In the genomic region with DNA sequence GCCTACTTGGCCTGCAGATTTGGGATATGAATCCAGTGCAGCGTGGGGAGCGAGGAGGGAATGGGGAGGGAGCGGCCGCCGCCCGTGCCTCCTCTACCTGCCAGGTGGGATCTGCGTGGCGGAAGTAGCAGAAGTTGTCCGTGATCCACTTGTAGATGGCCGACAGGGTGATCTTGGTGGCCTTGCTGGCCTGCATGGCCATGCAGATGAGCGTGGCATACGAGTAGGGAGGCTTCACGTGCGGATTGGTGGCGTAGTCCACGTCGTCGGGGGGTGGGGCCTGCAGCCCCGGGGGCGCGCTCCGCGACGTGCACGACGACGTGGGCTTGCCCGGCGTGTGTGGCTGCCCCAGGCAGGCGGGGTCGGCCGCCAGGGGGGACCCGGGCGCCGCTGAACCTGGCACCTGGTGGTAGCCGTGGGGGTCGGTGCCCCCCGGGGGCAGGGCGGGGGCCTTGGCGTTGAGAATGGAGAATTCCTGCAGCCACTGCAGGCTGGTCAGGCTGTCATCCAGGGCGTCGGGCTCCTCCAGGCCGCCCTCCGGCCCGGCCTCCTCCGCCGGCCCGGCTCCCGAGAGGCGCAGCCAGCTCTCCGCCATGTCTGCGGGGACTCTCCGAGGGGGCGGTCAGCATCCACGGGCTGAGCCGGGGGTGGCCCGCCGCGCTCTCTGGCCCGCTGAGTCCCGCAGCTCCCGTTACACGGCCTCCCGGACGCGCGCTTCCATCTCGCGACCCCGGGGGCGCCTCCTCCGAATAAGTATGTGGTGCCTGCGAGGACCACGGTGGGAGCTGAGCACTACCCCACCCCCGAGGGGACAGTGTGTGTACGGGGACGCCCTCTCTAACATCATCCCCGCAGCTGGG, we compare ENCODE assay signal across 10 cellular contexts. TPM values are rescaled to one million over a fixed set of nuclear protein-coding genes. Genes with fewer than 3 reads are reported as not detected.
A peak's percentile ranks its signal among the peaks of the same experiment; 100 is the strongest.
DNase-seq lines count a peak whose midpoint lies in the region; ATAC-seq, FAIRE-seq and TF ChIP-seq lines count a peak whose summit lies in the region.
"Had no signal": no experiment of that assay in that cellular context is flagged by ENCODE, and none has a peak within 500 bp of the region (broad histone marks: within the 10 kb centered on the region; RNA-seq: fewer than 3 reads in every experiment).

No MANE protein-coding gene starts in this region.

- H3K27me3 Mint-ChIP-seq in activated CD4-positive, alpha-beta T cell treated with anti-CD3 and anti-CD28 coated beads, Interleukin-2, amount 10 ng/mL, durations not matched to agents 7 days and 5 days = peaks cover 15% of the 10 kb centered on the region
- peaks cover 27% of the 10 kb centered on the region for H3K27me3 Mint-ChIP-seq in glutamatergic neuron (ENCODE audit: unreplicated experiment)

- CTCF ChIA-PET in activated CD4-positive, alpha-beta T cell treated with anti-CD3 and anti-CD28 coated beads, Interleukin-2, amount 10 ng/mL, durations not matched to agents 7 days and 5 days (lab: Charles Lee) = interaction anchor here (1.5 to 4.8 kb wide), 3 partner anchors 10 to 40 kb away, joined by 5 to 18 read pairs (median 12); no protein-coding TSS in a partner anchor

- no peak for TF ChIP-seq CTCF in glutamatergic neuron (IDR thresholded peaks at IDR 0.05; ENCODE audit: partially characterized antibody, unreplicated experiment)

- POLR2A ChIA-PET in activated CD4-positive, alpha-beta T cell treated with anti-CD3 and anti-CD28 coated beads, Interleukin-2, amount 10 ng/mL, durations not matched to agents 7 days and 5 days (lab: Charles Lee) = no interaction called here

- peaks cover 5% of the 10 kb centered on the region for H3K36me3 Mint-ChIP-seq in activated CD4-positive, alpha-beta T cell treated with anti-CD3 and anti-CD28 coated beads, Interleukin-2, amount 10 ng/mL, durations not matched to agents 7 days and 5 days (ENCODE audit: low read depth)
- no peaks in the 10 kb centered on the region for H3K36me3 Mint-ChIP-seq in glutamatergic neuron (ENCODE audit: unreplicated experiment)

- H3K27ac Mint-ChIP-seq in activated CD4-positive, alpha-beta T cell treated with anti-CD3 and anti-CD28 coated beads, Interleukin-2, amount 10 ng/mL, durations not matched to agents 7 days and 5 days = peak overlapping the region; percentile 2
- H3K27ac Mint-ChIP-seq in glutamatergic neuron (ENCODE audit: unreplicated experiment) = no peak overlapping the region

- peak; percentile 76 for DNase-seq in GM12891 (ENCODE audit: insufficient read length, low spot score)
- no peak for DNase-seq in activated CD4-positive, alpha-beta T cell treated with anti-CD3 and anti-CD28 coated beads, Interleukin-2, amount 10 ng/mL, durations not matched to agents 7 days and 5 days
- peak; percentile 45 for DNase-seq in glutamatergic neuron
- DNase-seq in stimulated activated CD4-positive, alpha-beta T cell treated with anti-CD3 and anti-CD28 coated beads, Interleukin-1b, Interleukin-23, amount 100 ng/mL, for 48 hours = peak; percentile 37
- no peak for DNase-seq in DMS79 (lab: John Stamatoyannopoulos, UW)
- DNase-seq in ACHN = no peak
- DNase-seq in NCI-H2081 (lab: John Stamatoyannopoulos, UW) = no peak
- DNase-seq: NCI-H1930 had no signal

- no peaks in the 10 kb centered on the region for H3K9me3 Mint-ChIP-seq in activated CD4-positive, alpha-beta T cell treated with anti-CD3 and anti-CD28 coated beads, Interleukin-2, amount 10 ng/mL, durations not matched to agents 7 days and 5 days
- peaks cover 5% of the 10 kb centered on the region for H3K9me3 Mint-ChIP-seq in glutamatergic neuron (ENCODE audit: unreplicated experiment)

- no peak for ATAC-seq in HG02938 (IDR thresholded peaks at IDR 0.05; ENCODE audit: unreplicated experiment)

- H3K4me3 Mint-ChIP-seq in activated CD4-positive, alpha-beta T cell treated with anti-CD3 and anti-CD28 coated beads, Interleukin-2, amount 10 ng/mL, durations not matched to agents 7 days and 5 days = peak overlapping the region; percentile 30
- peak overlapping the region; percentile 38 for H3K4me3 Mint-ChIP-seq in glutamatergic neuron (ENCODE audit: unreplicated experiment)

- TF ChIP-seq POLR2A in GM12891 (IDR thresholded peaks at IDR 0.05; ENCODE audit: low read depth, low read length) = no peak

- peaks cover 52% of the 10 kb centered on the region for H3K4me1 Mint-ChIP-seq in activated CD4-positive, alpha-beta T cell treated with anti-CD3 and anti-CD28 coated beads, Interleukin-2, amount 10 ng/mL, durations not matched to agents 7 days and 5 days
- peaks cover 16% of the 10 kb centered on the region for H3K4me1 Mint-ChIP-seq in glutamatergic neuron (ENCODE audit: low read depth, unreplicated experiment)

- in situ Hi-C loops in ACHN (cut with HindIII; ENCODE audit: low pct_ligation_motif_present, low pct_unique_long_range_greater_than_20kb, low sequenced_read_pairs) = no loop called here

- FAIRE-seq in GM12891 (lab: Jason Lieb, UNC) = peak; percentile 89
- FAIRE-seq: pancreas had no signal

TF ChIP-seq in GM12891, 5 proteins besides CTCF, POLR2A, EP300 and RAD21:
- TF ChIP-seq PAX5 (IDR thresholded peaks at IDR 0.05; ENCODE audit: insufficient read depth, low read length, severe bottlenecking) = no peak
- no peak for TF ChIP-seq SPI1 (IDR thresholded peaks at IDR 0.05; ENCODE audit: low read depth, low read length)
- no peak for TF ChIP-seq TAF1 (IDR thresholded peaks at IDR 0.05; ENCODE audit: low read depth, low read length)
- no peak for TF ChIP-seq POLR2AphosphoS5 (IDR thresholded peaks at IDR 0.05; ENCODE audit: low read depth, low read length)
- TF ChIP-seq POU2F2 (IDR thresholded peaks at IDR 0.05; ENCODE audit: low read depth, low read length) = no peak

RNA-seq across cellular contexts. Expression of gene FOXJ1, which starts 1.0 kb away (rescaled TPM):
- polyA plus RNA-seq in GM12891 (2012; ENCODE audit: low read depth, missing spikeins) = 0.09 TPM
- total RNA-seq in activated CD4-positive, alpha-beta T cell treated with anti-CD3 and anti-CD28 coated beads, Interleukin-2, amount 10 ng/mL, durations not matched to agents 7 days and 5 days = under 1 TPM; 0.20 to 0.48 TPM
- not detected for total RNA-seq in glutamatergic neuron (ENCODE audit: unreplicated experiment)

RNA-seq across cellular contexts. Expression of gene EXOC7, which starts 36.4 kb away (rescaled TPM):
- 29.6 TPM for polyA plus RNA-seq in GM12891 (2012; ENCODE audit: low read depth, missing spikeins)
- total RNA-seq in activated CD4-positive, alpha-beta T cell treated with anti-CD3 and anti-CD28 coated beads, Interleukin-2, amount 10 ng/mL, durations not matched to agents 7 days and 5 days = 100 to 1,000 TPM; 140 to 147 TPM
- total RNA-seq in glutamatergic neuron (ENCODE audit: unreplicated experiment) = 249 TPM

Comparison
In these comparisons a context has a peak if more than half of its experiments do, and no peak if none do; other contexts are left out.
1. DNase-seq: peak in GM12891 (single experiment), glutamatergic neuron (single experiment) and stimulated activated CD4-positive, alpha-beta T cell treated with anti-CD3 and anti-CD28 coated beads, Interleukin-1b, Interleukin-23, amount 100 ng/mL, for 48 hours (single experiment); none in activated CD4-positive, alpha-beta T cell treated with anti-CD3 and anti-CD28 coated beads, Interleukin-2, amount 10 ng/mL, durations not matched to agents 7 days and 5 days (single experiment), DMS79 (single experiment), ACHN (single experiment) and NCI-H2081 (0 of 2).